8 cellular contexts compared by ENCODE assay signal in the genomic region with DNA sequence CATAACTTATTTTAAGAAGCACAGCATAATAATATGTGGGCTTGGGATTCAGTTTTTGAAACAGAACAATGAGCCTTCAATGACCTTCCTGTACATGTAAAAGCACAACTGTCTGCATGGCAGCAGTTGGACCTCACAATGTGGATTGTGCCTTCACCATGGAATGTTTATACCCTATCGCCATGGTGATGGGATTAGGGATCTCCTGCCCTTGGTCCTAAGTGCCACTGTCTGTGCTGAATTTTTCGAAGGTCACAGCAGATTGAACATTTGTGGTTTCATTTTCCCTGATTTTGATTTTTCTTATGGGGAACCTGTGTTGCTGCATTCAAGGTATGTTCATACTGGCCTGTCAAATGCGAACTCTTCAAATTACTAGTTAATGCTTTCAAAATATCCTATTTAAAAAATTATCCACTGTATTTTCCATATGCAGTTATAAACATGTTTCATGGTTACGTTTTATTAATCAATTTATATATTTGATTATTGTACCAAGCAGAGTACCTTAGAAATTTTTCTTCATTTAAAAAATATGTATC.
DNase-seq lines count a peak whose midpoint lies in the region; ATAC-seq, FAIRE-seq and TF ChIP-seq lines count a peak whose summit lies in the region.
"Not testable (repeated sequence)": the region's sequence is repeated elsewhere in the genome, so short reads cannot be mapped to it uniquely, and the experiment has no call there.

No MANE protein-coding gene starts in this region.

- not testable (repeated sequence) for H2BK15ac ChIP-seq in mesenchymal stem cell (ENCODE audit: low read depth, poor library complexity, severe bottlenecking)

- not testable (repeated sequence) for TF ChIP-seq CTCF in GM20000 (IDR thresholded peaks at IDR 0.05; ENCODE audit: extremely low read depth, missing control alignments); endothelial cell of umbilical vein (IDR thresholded peaks at IDR 0.05; ENCODE audit: extremely low read depth in 1 of 2, insufficient read depth in 1 of 2, low read depth in 1 of 2, low read length in 2 of 2)

- H3K36me3 ChIP-seq in SJCRH30; endothelial cell of umbilical vein (ENCODE audit: control insufficient read depth in 2 of 2, extremely low read depth in 1 of 2, insufficient read depth in 2 of 2, low read length in 2 of 2); mesenchymal stem cell (ENCODE audit: control insufficient read depth in 1 of 2, insufficient read depth in 2 of 2, low read depth in 1 of 2, low read length in 2 of 2): not testable (repeated sequence)

- not testable (repeated sequence) for TF ChIP-seq POLR2A in endothelial cell of umbilical vein (IDR thresholded peaks at IDR 0.05; ENCODE audit: low read depth, low read length)

- not testable (repeated sequence) for H4K91ac ChIP-seq in mesenchymal stem cell (ENCODE audit: low read length)

- not testable (repeated sequence) for H4K20me1 ChIP-seq in endothelial cell of umbilical vein (replicated peaks; ENCODE audit: control insufficient read depth, extremely low read depth, insufficient read depth, low read length)

- not testable (repeated sequence) for H3K4me3 ChIP-seq in SJCRH30; endothelial cell of umbilical vein (replicated peaks in 1 of 3; ENCODE audit: insufficient read depth in 1 of 3, low read depth in 1 of 3, low read length in 3 of 3); mesenchymal stem cell (ENCODE audit: insufficient read depth in 1 of 2, low read depth in 1 of 2, low read length in 2 of 2)

- not testable (repeated sequence) for H3K14ac ChIP-seq in mesenchymal stem cell (ENCODE audit: low read length in 2 of 2)

- H3K9ac ChIP-seq in endothelial cell of umbilical vein (replicated peaks; ENCODE audit: extremely low read depth, insufficient read depth, low read length); mesenchymal stem cell (ENCODE audit: low read length): not testable (repeated sequence)

- H3K9me1 ChIP-seq in endothelial cell of umbilical vein (replicated peaks; ENCODE audit: control insufficient read depth, extremely low read depth, insufficient read depth, low read length) = not testable (repeated sequence)

- dilution Hi-C loops in endothelial cell of umbilical vein (cut with MboI; ENCODE audit: extremely low pct_ligation_motif_present, low sequenced_read_pairs) = not testable (repeated sequence)

- H3K4me2 ChIP-seq in endothelial cell of umbilical vein (ENCODE audit: insufficient read depth, low read length); mesenchymal stem cell (ENCODE audit: low read length, poor library complexity, severe bottlenecking): not testable (repeated sequence)

- not testable (repeated sequence) for H2AK5ac ChIP-seq in mesenchymal stem cell (ENCODE audit: low read length, severe bottlenecking)

- CTCF ChIA-PET in endothelial cell of umbilical vein (lab: Charles Lee) = not testable (repeated sequence)

- FAIRE-seq in endothelial cell of umbilical vein (lab: Jason Lieb, UNC) = not testable (repeated sequence)

- 69% methylated on average over 3 of the region's 4 CpGs for WGBS in mesenchymal stem cell

- not testable (repeated sequence) for H2BK5ac ChIP-seq in mesenchymal stem cell (ENCODE audit: low read depth, low read length, poor library complexity, severe bottlenecking)

- not testable (repeated sequence) for H3K27ac ChIP-seq in SJCRH30; endothelial cell of umbilical vein (ENCODE audit: insufficient read depth, low read depth, low read length); mesenchymal stem cell (ENCODE audit: low read length, poor library complexity, severe bottlenecking)

- not testable (repeated sequence) for H3K79me1 ChIP-seq in mesenchymal stem cell (replicated peaks; ENCODE audit: low read length, poor library complexity, severe bottlenecking)

- not testable (repeated sequence) for H3K79me2 ChIP-seq in endothelial cell of umbilical vein (ENCODE audit: control insufficient read depth, insufficient read depth, low read length)

- not testable (repeated sequence) for H2BK12ac ChIP-seq in mesenchymal stem cell (ENCODE audit: low read length in 2 of 2)

- not testable (repeated sequence) for H3K23ac ChIP-seq in mesenchymal stem cell (ENCODE audit: low read length in 2 of 2)

- not testable (repeated sequence) for H3K4me1 ChIP-seq in SJCRH30; endothelial cell of umbilical vein (ENCODE audit: control insufficient read depth, extremely low read depth, insufficient read depth, low read length); mesenchymal stem cell (ENCODE audit: control insufficient read depth, insufficient read depth, low read depth, low read length)

- H3K9me3 ChIP-seq in SJCRH30 (replicated peaks); endothelial cell of umbilical vein (replicated peaks; ENCODE audit: control insufficient read depth, insufficient read depth, low read length); mesenchymal stem cell (ENCODE audit: control insufficient read depth, low read length): not testable (repeated sequence)

- POLR2A ChIA-PET in endothelial cell of umbilical vein (lab: Charles Lee) = not testable (repeated sequence)

- DNase-seq in GM20000 (ENCODE audit: low spot score) (peak; percentile 0), HT-29 (ENCODE audit: low spot score) (peak; percentile 0), SJCRH30 (peak; percentile 5 to 7), endothelial cell of umbilical vein (ENCODE audit: low read depth, low spot score) (peak; percentile 28), mesenchymal stem cell (peak; percentile 3)
- DNase-seq in activated T-cell treated with anti-CD3 and anti-CD28 coated beads, Interleukin-2, amount 50 U/mL, for 1 hour = peak; percentile 7
- peak; percentile 23 for DNase-seq in stimulated activated CD8-positive, alpha-beta memory T cell treated with anti-CD3 and anti-CD28 coated beads, Interleukin-4, amount 100 ng/mL, for 48 hours

- H3K18ac ChIP-seq in mesenchymal stem cell (ENCODE audit: low read depth in 1 of 2, low read length in 2 of 2) = not testable (repeated sequence)

- H2AFZ ChIP-seq in endothelial cell of umbilical vein (ENCODE audit: low read depth, low read length); mesenchymal stem cell (ENCODE audit: low read depth, low read length): not testable (repeated sequence)

- peak; percentile 26 for ATAC-seq in HG02759 (IDR thresholded peaks at IDR 0.05; ENCODE audit: unreplicated experiment)

- BruUV-seq in endothelial cell of umbilical vein (replicated peaks; lab: Mats Ljungman, UMichigan) = not testable (repeated sequence)

- H4K8ac ChIP-seq in mesenchymal stem cell (ENCODE audit: low read length) = not testable (repeated sequence)

- intact Hi-C loops in endothelial cell of umbilical vein (cut with micrococcal nuclease) = not testable (repeated sequence)

- H2BK120ac ChIP-seq in mesenchymal stem cell (ENCODE audit: low read depth, low read length) = not testable (repeated sequence)

- not testable (repeated sequence) for H3K4ac ChIP-seq in mesenchymal stem cell (ENCODE audit: low read depth in 1 of 2, low read length in 2 of 2)

- not testable (repeated sequence) for H3K27me3 ChIP-seq in SJCRH30; endothelial cell of umbilical vein (ENCODE audit: control insufficient read depth in 2 of 2, insufficient read depth in 2 of 2, low read length in 2 of 2); mesenchymal stem cell (ENCODE audit: control insufficient read depth in 1 of 2, insufficient read depth in 1 of 2, low read length in 2 of 2)
